ENCODE assay signal across 15 cellular contexts in the genomic region with DNA sequence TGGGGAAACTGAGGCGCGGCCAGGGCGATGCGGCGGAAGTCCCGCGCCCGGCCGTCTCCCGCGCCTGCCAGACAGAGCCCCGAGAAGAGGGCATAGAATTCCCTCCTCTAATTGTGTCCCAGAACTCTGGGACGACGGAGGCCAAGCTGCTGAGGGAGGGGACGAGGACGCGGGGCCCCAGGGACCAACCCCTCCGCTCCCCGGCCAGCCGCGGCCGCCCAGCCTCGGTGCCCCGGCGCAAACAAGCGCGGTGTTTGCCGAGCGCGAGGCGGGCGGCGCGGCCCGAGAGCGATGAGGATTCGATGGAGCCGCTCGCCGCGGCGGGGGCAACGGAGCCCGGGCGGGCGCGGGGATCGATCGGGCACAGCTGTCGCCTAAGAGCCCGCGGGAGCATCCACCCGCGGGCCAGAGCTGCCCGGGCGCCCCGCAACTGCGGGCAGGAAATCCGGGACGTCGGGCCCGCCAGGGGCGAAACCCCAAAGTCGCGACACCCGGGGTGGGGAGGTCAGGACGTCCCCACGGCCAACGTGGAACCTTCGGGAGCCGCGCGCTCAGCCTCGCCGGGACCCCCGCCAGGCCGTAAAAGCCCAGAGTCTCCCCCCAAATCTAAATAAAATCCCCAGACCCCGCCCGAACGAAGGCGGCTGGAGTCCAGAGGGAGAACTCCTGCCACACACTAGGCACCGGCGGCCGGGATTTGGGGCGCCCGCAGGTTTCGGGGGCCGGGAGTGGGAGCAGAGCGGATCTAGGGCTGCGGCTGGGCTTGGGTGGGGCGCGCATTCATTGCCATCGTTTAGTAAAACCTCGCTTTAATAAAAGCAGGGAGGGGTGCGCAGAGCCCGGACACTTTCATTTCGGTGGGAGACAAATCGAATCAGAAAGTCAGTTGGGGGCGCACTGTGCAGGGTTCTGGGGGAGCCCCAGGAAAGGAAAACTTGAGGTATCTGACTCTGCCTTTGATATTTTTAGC. TPM values are rescaled to one million over a fixed set of nuclear protein-coding genes. Genes with fewer than 3 reads are reported as not detected.
DNase-seq lines count a peak whose midpoint lies in the region; ATAC-seq and TF ChIP-seq lines count a peak whose summit lies in the region.
"Had no signal": no experiment of that assay in that cellular context is flagged by ENCODE, and none has a peak within 500 bp of the region (broad histone marks: within the 10 kb centered on the region; RNA-seq: fewer than 3 reads in every experiment).

No MANE protein-coding gene starts in this region.

- no peak overlapping the region for H4K91ac ChIP-seq in IMR-90 (ENCODE audit: insufficient read depth, low read depth, low read length)

- H3K18ac ChIP-seq in IMR-90 (ENCODE audit: low read depth, low read length), result no peak overlapping the region

- H3K4me1 ChIP-seq in IMR-90 (ENCODE audit: control insufficient read depth, insufficient read depth, low read length) (peaks cover 12% of the 10 kb centered on the region), endodermal cell (ENCODE audit: control insufficient read depth, insufficient read depth, low read length) (no peaks in the 10 kb centered on the region)

- peaks cover 6% of the 10 kb centered on the region for H4K20me1 ChIP-seq in IMR-90 (ENCODE audit: insufficient read depth, low read length)

- H3K27me3 Mint-ChIP-seq in activated CD4-positive, alpha-beta T cell treated with anti-CD3 and anti-CD28 coated beads, Interleukin-2, amount 10 ng/mL, durations not matched to agents 24 days and 14 days, result peaks cover 52% of the 10 kb centered on the region
- peaks cover 41% of the 10 kb centered on the region for H3K27me3 Mint-ChIP-seq in activated CD4-positive, alpha-beta T cell treated with anti-CD3 and anti-CD28 coated beads for 36 hours
- H3K27me3 Mint-ChIP-seq in endodermal cell (ENCODE audit: insufficient read depth), result peaks cover 85% of the 10 kb centered on the region

- H3K4ac ChIP-seq in IMR-90 (ENCODE audit: low read depth, low read length), result no peak overlapping the region

- H3K36me3 ChIP-seq in IMR-90 (ENCODE audit: control insufficient read depth, insufficient read depth, low read length), result no peaks in the 10 kb centered on the region
- H3K36me3 ChIP-seq in endodermal cell (ENCODE audit: control insufficient read depth, insufficient read depth, low read length), result no peaks in the 10 kb centered on the region
- H3K36me3 ChIP-seq: prostate gland had no signal

- no peak for ATAC-seq in activated CD4-positive, alpha-beta T cell treated with anti-CD3 and anti-CD28 coated beads for 36 hours
- ATAC-seq in IMR-90 (ENCODE audit: low read depth), result no peak
- ATAC-seq in HG03439 (IDR thresholded peaks at IDR 0.05; ENCODE audit: unreplicated experiment), result no peak

- TF ChIP-seq POLR2A in IMR-90 (IDR thresholded peaks at IDR 0.05; ENCODE audit: low read depth, low read length), result no peak

- peaks cover 6% of the 10 kb centered on the region for H3K4me1 Mint-ChIP-seq in activated CD4-positive, alpha-beta T cell treated with anti-CD3 and anti-CD28 coated beads, Interleukin-2, amount 10 ng/mL, durations not matched to agents 24 days and 14 days
- peaks cover 11% of the 10 kb centered on the region for H3K4me1 Mint-ChIP-seq in activated CD4-positive, alpha-beta T cell treated with anti-CD3 and anti-CD28 coated beads for 36 hours
- no peaks in the 10 kb centered on the region for H3K4me1 Mint-ChIP-seq in endodermal cell

- H4K5ac ChIP-seq in IMR-90 (ENCODE audit: low read depth, low read length), result no peak overlapping the region

- no peak overlapping the region for H2BK20ac ChIP-seq in IMR-90 (ENCODE audit: low read depth, low read length)

- dilution Hi-C loops in IMR-90 (cut with HindIII; ENCODE audit: low sequenced_read_pairs, unreplicated experiment), result no loop called here

- no peak overlapping the region for H2AK5ac ChIP-seq in IMR-90 (ENCODE audit: low read depth, low read length)

- no peak overlapping the region for H3K4me3 ChIP-seq in IMR-90 (ENCODE audit: insufficient read depth, low read depth, low read length)
- no peak overlapping the region for H3K4me3 ChIP-seq in endodermal cell (ENCODE audit: low read length)
- H3K4me3 ChIP-seq: prostate gland had no signal

- H3K36me3 Mint-ChIP-seq in activated CD4-positive, alpha-beta T cell treated with anti-CD3 and anti-CD28 coated beads, Interleukin-2, amount 10 ng/mL, durations not matched to agents 24 days and 14 days (ENCODE audit: low read depth), result no peaks in the 10 kb centered on the region
- H3K36me3 Mint-ChIP-seq in activated CD4-positive, alpha-beta T cell treated with anti-CD3 and anti-CD28 coated beads for 36 hours (ENCODE audit: low read depth), result no peaks in the 10 kb centered on the region
- H3K36me3 Mint-ChIP-seq in endodermal cell (ENCODE audit: low read depth), result no peaks in the 10 kb centered on the region

- BruUV-seq in IMR-90 (replicated peaks; lab: Mats Ljungman, UMichigan), result no TSS peak

- H3K14ac ChIP-seq in IMR-90 (replicated peaks; ENCODE audit: low read depth, low read length), result no peak overlapping the region

- TF ChIP-seq CTCF in IMR-90 (conservative IDR thresholded peaks at IDR 0.05; ENCODE audit: low read depth, low read length) (no peak), endodermal cell (conservative IDR thresholded peaks at IDR 0.05) (no peak)

- H2AFZ ChIP-seq in IMR-90 (replicated peaks; ENCODE audit: low read length, poor library complexity), result peak overlapping the region; percentile 51

- no peak for TF ChIP-seq RAD21 in IMR-90 (IDR thresholded peaks at IDR 0.05; ENCODE audit: low read length)

- peak overlapping the region; percentile 49 for H3K4me3 Mint-ChIP-seq in activated CD4-positive, alpha-beta T cell treated with anti-CD3 and anti-CD28 coated beads, Interleukin-2, amount 10 ng/mL, durations not matched to agents 24 days and 14 days
- no peak overlapping the region for H3K4me3 Mint-ChIP-seq in activated CD4-positive, alpha-beta T cell treated with anti-CD3 and anti-CD28 coated beads for 36 hours
- H3K4me3 Mint-ChIP-seq in endodermal cell, result no peak overlapping the region

- no peak overlapping the region for H3K23ac ChIP-seq in IMR-90 (ENCODE audit: low read depth, low read length)

- H4K8ac ChIP-seq in IMR-90 (ENCODE audit: low read depth in 2 of 2, low read length in 2 of 2), result no peak overlapping the region

- no peak overlapping the region for H2BK5ac ChIP-seq in IMR-90 (ENCODE audit: low read depth, low read length, poor library complexity, severe bottlenecking)

- CTCF ChIA-PET in activated CD4-positive, alpha-beta T cell treated with anti-CD3 and anti-CD28 coated beads for 36 hours (lab: Charles Lee), result interaction anchor here (0.5 kb wide), 1 partner anchor 217 kb away, joined by 4 read pairs; no protein-coding TSS in a partner anchor
- CTCF ChIA-PET in IMR-90 (lab: Yijun Ruan, JAX), result no interaction called here

- no peaks in the 10 kb centered on the region for H3K79me1 ChIP-seq in IMR-90 (ENCODE audit: low read depth in 1 of 2, low read length in 2 of 2)

- intact Hi-C loops in activated CD4-positive, alpha-beta T cell treated with anti-CD3 and anti-CD28 coated beads, Interleukin-2, amount 10 ng/mL, durations not matched to agents 24 days and 14 days (cut with micrococcal nuclease), result loop anchor here (2.0 kb wide), 1 partner anchor 15 kb away; no protein-coding TSS in a partner anchor
- intact Hi-C loops in activated CD4-positive, alpha-beta T cell treated with anti-CD3 and anti-CD28 coated beads for 36 hours (cut with DNase I, micrococcal nuclease), result loop anchor here in 1 of 2 experiments (2.0 kb wide), 1 partner anchor 281 kb away; no protein-coding TSS in a partner anchor
- intact Hi-C loops in IMR-90 (cut with micrococcal nuclease), result no loop called here

- no peak overlapping the region for H2BK120ac ChIP-seq in IMR-90 (ENCODE audit: low read depth, low read length)

- H3K9ac ChIP-seq in IMR-90 (ENCODE audit: low read depth, low read length), result no peak overlapping the region
- H3K9ac ChIP-seq in endodermal cell (ENCODE audit: extremely low read depth, low read length, poor library complexity, severe bottlenecking), result no peak overlapping the region

- peak overlapping the region; percentile 28 for H2AK9ac ChIP-seq in IMR-90 (replicated peaks; ENCODE audit: low read depth, low read length, poor library complexity)

- H3K56ac ChIP-seq in IMR-90 (ENCODE audit: extremely low read depth, insufficient read depth, low read length), result no peak overlapping the region

- no peak overlapping the region for H3K4me2 ChIP-seq in IMR-90 (ENCODE audit: low read depth, low read length)

- POLR2A ChIA-PET in activated CD4-positive, alpha-beta T cell treated with anti-CD3 and anti-CD28 coated beads for 36 hours (lab: Charles Lee), result no interaction called here
- POLR2A ChIA-PET in IMR-90 (lab: Charles Lee; ENCODE audit: unreplicated experiment), result no interaction called here

- 5% methylated on average over 18 of the region's 99 CpGs; no CpG with 5 or more reads in 1 of the 2 experiments for WGBS in IMR-90 (ENCODE audit: extremely low coverage in 2 of 2, insufficient read length in 1 of 2), 2 experiments
- 3 to 5% methylated on average over 39 to 99 of the region's 99 CpGs for WGBS in endodermal cell (ENCODE audit: insufficient coverage in 1 of 2, insufficient read length in 1 of 2), 2 experiments

- in situ Hi-C loops in IMR-90 (cut with MboI; ENCODE audit: low sequenced_read_pairs), result no loop called here

- H3K27me3 ChIP-seq in IMR-90 (ENCODE audit: control insufficient read depth, insufficient read depth, low read length) (peaks cover 69% of the 10 kb centered on the region), endodermal cell (ENCODE audit: control insufficient read depth, insufficient read depth, low read length, poor library complexity, severe bottlenecking) (peaks cover 90% of the 10 kb centered on the region)

- no peak for DNase-seq in activated CD4-positive, alpha-beta T cell treated with anti-CD3 and anti-CD28 coated beads, Interleukin-2, amount 10 ng/mL, durations not matched to agents 24 days and 14 days
- DNase-seq in activated CD4-positive, alpha-beta T cell treated with anti-CD3 and anti-CD28 coated beads for 36 hours, result no peak
- DNase-seq in IMR-90, result no peak
- DNase-seq in endodermal cell, result peak; percentile 62
- DNase-seq in retina, result peak; percentile 69
- no peak for DNase-seq in H4 (ENCODE audit: low spot score)
- DNase-seq in effector CD4-positive, alpha-beta T cell, result no peak
- DNase-seq: cortex of kidney; stimulated activated CD4-positive, alpha-beta T cell treated with anti-CD3 and anti-CD28 coated beads, Interleukin-4, amount 100 ng/mL, for 24 hours had no signal

- H3K9me1 ChIP-seq in IMR-90 (ENCODE audit: insufficient read depth, low read length), result peaks cover 6% of the 10 kb centered on the region

- H3K27ac Mint-ChIP-seq in activated CD4-positive, alpha-beta T cell treated with anti-CD3 and anti-CD28 coated beads, Interleukin-2, amount 10 ng/mL, durations not matched to agents 24 days and 14 days, result no peak overlapping the region
- no peak overlapping the region for H3K27ac Mint-ChIP-seq in activated CD4-positive, alpha-beta T cell treated with anti-CD3 and anti-CD28 coated beads for 36 hours
- no peak overlapping the region for H3K27ac Mint-ChIP-seq in endodermal cell

- no peaks in the 10 kb centered on the region for H3K9me3 ChIP-seq in IMR-90 (ENCODE audit: control insufficient read depth, insufficient read depth, low read length)
- H3K9me3 ChIP-seq in endodermal cell (ENCODE audit: control insufficient read depth, low read length), result no peaks in the 10 kb centered on the region
- H3K9me3 ChIP-seq: prostate gland had no signal

- H3K27ac ChIP-seq in IMR-90 (ENCODE audit: insufficient read depth, low read length), result no peak overlapping the region
- H3K27ac ChIP-seq in endodermal cell (ENCODE audit: low read depth, low read length), result no peak overlapping the region
- H3K27ac ChIP-seq: HL-60, prostate gland had no signal

- no peaks in the 10 kb centered on the region for H3K9me3 Mint-ChIP-seq in activated CD4-positive, alpha-beta T cell treated with anti-CD3 and anti-CD28 coated beads, Interleukin-2, amount 10 ng/mL, durations not matched to agents 24 days and 14 days
- no peaks in the 10 kb centered on the region for H3K9me3 Mint-ChIP-seq in activated CD4-positive, alpha-beta T cell treated with anti-CD3 and anti-CD28 coated beads for 36 hours (ENCODE audit: low read depth)
- H3K9me3 Mint-ChIP-seq in endodermal cell, result no peaks in the 10 kb centered on the region

- H2BK15ac ChIP-seq in IMR-90 (ENCODE audit: low read depth, low read length), result no peak overlapping the region

RNA-seq across cellular contexts. Expression of a gene that starts 3.6 kb away (rescaled TPM):
- total RNA-seq in activated CD4-positive, alpha-beta T cell treated with anti-CD3 and anti-CD28 coated beads, Interleukin-2, amount 10 ng/mL, durations not matched to agents 24 days and 14 days, result not detected in 2 replicates
- total RNA-seq in activated CD4-positive, alpha-beta T cell treated with anti-CD3 and anti-CD28 coated beads for 36 hours, result not detected
- total RNA-seq in IMR-90 (2012; rRNA removed) (not detected in 2 replicates), endodermal cell (under 1 TPM in 1 of 2 donors, not detected in 1; 0.04 TPM)
- not detected in 2 replicates for polyA plus RNA-seq in IMR-90 (2012; rRNA removed)
- polyA plus RNA-seq in IMR-90 (2012; cell fraction: cytosol; rRNA removed), result not detected in 2 replicates
- polyA plus RNA-seq in IMR-90 (2012; cell fraction: nucleus; rRNA removed; ENCODE audit: low replicate concordance), result not detected in 2 replicates
- polyA plus RNA-seq in endodermal cell (2013, experiment 1 of 2), result 0.32 TPM
- 0.29 TPM for polyA plus RNA-seq in endodermal cell (2013, experiment 2 of 2)
- not detected in 2 replicates for total RNA-seq in H4 (2014; rRNA removed; shearing (Covaris generic))
- total RNA-seq: frontal cortex, G401, lower leg skin, prostate gland had no signal

Comparison
In these comparisons a context has a peak if more than half of its experiments do, and no peak if none do; other contexts are left out.
1. DNase-seq: peak in endodermal cell (single experiment) and retina (single experiment); none in activated CD4-positive, alpha-beta T cell treated with anti-CD3 and anti-CD28 coated beads, Interleukin-2, amount 10 ng/mL, durations not matched to agents 24 days and 14 days (single experiment), activated CD4-positive, alpha-beta T cell treated with anti-CD3 and anti-CD28 coated beads for 36 hours (single experiment), IMR-90 (single experiment), H4 (single experiment) and effector CD4-positive, alpha-beta T cell (single experiment).